Comparison of ENCODE assay signal across 8 cellular contexts in the genomic region with DNA sequence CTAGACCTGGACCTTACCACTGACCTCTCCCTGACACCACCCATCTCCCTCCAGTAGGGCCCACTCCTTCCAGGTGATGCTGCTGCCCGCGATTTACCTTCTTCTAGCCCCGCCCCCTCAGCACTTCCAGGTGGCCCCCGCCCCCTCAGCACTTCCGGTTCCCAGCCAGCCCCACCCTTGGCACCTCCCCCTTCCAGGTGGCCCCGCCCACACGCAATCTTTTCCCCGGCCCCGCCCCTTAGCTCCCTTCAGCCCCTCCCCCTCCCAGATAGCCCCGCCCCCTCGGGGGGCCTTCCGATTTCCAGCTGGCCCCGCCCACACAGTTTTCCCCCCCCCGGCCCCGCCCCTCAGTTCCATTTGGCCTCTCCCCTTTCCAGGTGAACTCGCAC. TPM values are rescaled to one million over a fixed set of nuclear protein-coding genes. Genes with fewer than 3 reads are reported as not detected.
DNase-seq lines count a peak whose midpoint lies in the region; ATAC-seq and TF ChIP-seq lines count a peak whose summit lies in the region.

No MANE protein-coding gene starts in this region.

- peak overlapping the region; percentile 99 for H3K27ac Mint-ChIP-seq in activated naive CD8-positive, alpha-beta T cell treated with anti-CD3 and anti-CD28 coated beads, Interleukin-2, amount 10 ng/mL, durations not matched to agents 7 days and 5 days
- H3K27ac Mint-ChIP-seq in progenitor cell of endocrine pancreas, result peak overlapping the region; percentile 98

- DNase-seq in MV-4-11 (lab: John Stamatoyannopoulos, UW) (peak; percentile 33), SW480 (ENCODE audit: low spot score) (peak; percentile 84), heart left ventricle (peak; percentile 54 to 89 (median 62)), progenitor cell of endocrine pancreas (ENCODE audit: low spot score, unreplicated experiment) (peak; percentile 82), ureter (ENCODE audit: low spot score) (peak; percentile 89)
- peak; percentile 95 for DNase-seq in activated naive CD8-positive, alpha-beta T cell treated with anti-CD3 and anti-CD28 coated beads, Interleukin-2, amount 10 ng/mL, durations not matched to agents 7 days and 5 days

- TF ChIP-seq CTCF in heart left ventricle (IDR thresholded peaks at IDR 0.05) (no peak), progenitor cell of endocrine pancreas (IDR thresholded peaks at IDR 0.05; ENCODE audit: unreplicated experiment) (peak; percentile 20)

- intact Hi-C loops in heart left ventricle (cut with DNase I), result no loop called here

- ATAC-seq in GM21786 (IDR thresholded peaks at IDR 0.05; ENCODE audit: unreplicated experiment) (peak; percentile 13), heart left ventricle (peak in 3 of 4 donors; percentile 18 to 51 (median 19))
- peak; percentile 7 for ATAC-seq in activated naive CD8-positive, alpha-beta T cell treated with anti-CD3 and anti-CD28 coated beads, Interleukin-2, amount 10 ng/mL, durations not matched to agents 7 days and 5 days (ENCODE audit: low read depth)

- peak overlapping the region; percentile 99 for H3K4me3 Mint-ChIP-seq in activated naive CD8-positive, alpha-beta T cell treated with anti-CD3 and anti-CD28 coated beads, Interleukin-2, amount 10 ng/mL, durations not matched to agents 7 days and 5 days
- H3K4me3 Mint-ChIP-seq in progenitor cell of endocrine pancreas (ENCODE audit: low read depth), result peak overlapping the region; percentile 94

- H3K9me3 ChIP-seq in BLaER1 (no peaks in the 10 kb centered on the region), heart left ventricle (no peaks in the 10 kb centered on the region)

- no peaks in the 10 kb centered on the region for H3K27me3 ChIP-seq in BLaER1
- no peaks in the 10 kb centered on the region for H3K27me3 ChIP-seq in heart left ventricle

- H3K4me1 Mint-ChIP-seq in activated naive CD8-positive, alpha-beta T cell treated with anti-CD3 and anti-CD28 coated beads, Interleukin-2, amount 10 ng/mL, durations not matched to agents 7 days and 5 days, result peaks cover 27% of the 10 kb centered on the region
- H3K4me1 Mint-ChIP-seq in progenitor cell of endocrine pancreas (ENCODE audit: low read depth), result peaks cover 12% of the 10 kb centered on the region

- peaks cover 28% of the 10 kb centered on the region for H3K36me3 Mint-ChIP-seq in activated naive CD8-positive, alpha-beta T cell treated with anti-CD3 and anti-CD28 coated beads, Interleukin-2, amount 10 ng/mL, durations not matched to agents 7 days and 5 days
- peaks cover 8% of the 10 kb centered on the region for H3K36me3 Mint-ChIP-seq in progenitor cell of endocrine pancreas (ENCODE audit: insufficient read depth)

- no peak for TF ChIP-seq POLR2A in heart left ventricle (IDR thresholded peaks at IDR 0.05)

- H4K20me1 ChIP-seq in BLaER1, result peaks cover 29% of the 10 kb centered on the region

- H3K9ac ChIP-seq in BLaER1, result peak overlapping the region; percentile 93

- 2 to 6% (median 4%) methylated on average over 10 to 16 of the region's 16 CpGs for WGBS in heart left ventricle, 4 donors

- no peaks in the 10 kb centered on the region for H3K9me3 Mint-ChIP-seq in activated naive CD8-positive, alpha-beta T cell treated with anti-CD3 and anti-CD28 coated beads, Interleukin-2, amount 10 ng/mL, durations not matched to agents 7 days and 5 days
- H3K9me3 Mint-ChIP-seq in progenitor cell of endocrine pancreas (ENCODE audit: low read depth), result no peaks in the 10 kb centered on the region

- POLR2A ChIA-PET in activated naive CD8-positive, alpha-beta T cell treated with anti-CD3 and anti-CD28 coated beads, Interleukin-2, amount 10 ng/mL, durations not matched to agents 7 days and 5 days (lab: Charles Lee), result interaction anchor here (0.6 to 3.5 kb wide), 8 partner anchors 15 to 1642 kb away, joined by 3 to 25 read pairs (median 4); partner anchors contain the start of genes CARD8, PLA2G4C, SYNGR4 and TMEM143

- peak overlapping the region; percentile 58 for H3K4me2 ChIP-seq in BLaER1

- H3K4me1 ChIP-seq in BLaER1, result peaks cover 66% of the 10 kb centered on the region
- H3K4me1 ChIP-seq in heart left ventricle, result peaks cover 0 to 20% (median 7%) of the 10 kb centered on the region in 12 donors

- H3K4me3 ChIP-seq in BLaER1, result peak overlapping the region; percentile 79
- H3K4me3 ChIP-seq in heart left ventricle, result peak overlapping the region; percentile 58 to 95 (median 79)

- H3K27ac ChIP-seq in BLaER1, result peak overlapping the region; percentile 97
- H3K27ac ChIP-seq in heart left ventricle, result peak overlapping the region in 11 of 12 donors; percentile 85 to 98 (median 94)

- H3K27me3 Mint-ChIP-seq in activated naive CD8-positive, alpha-beta T cell treated with anti-CD3 and anti-CD28 coated beads, Interleukin-2, amount 10 ng/mL, durations not matched to agents 7 days and 5 days, result no peaks in the 10 kb centered on the region
- H3K27me3 Mint-ChIP-seq in progenitor cell of endocrine pancreas, result no peaks in the 10 kb centered on the region

- H3K36me3 ChIP-seq in BLaER1, result peaks cover 28% of the 10 kb centered on the region
- peaks cover 0 to 25% (median 14%) of the 10 kb centered on the region in 9 donors for H3K36me3 ChIP-seq in heart left ventricle

RNA-seq across cellular contexts. Expression of gene LIG1, which starts 0.6 kb away (rescaled TPM):
- total RNA-seq in activated naive CD8-positive, alpha-beta T cell treated with anti-CD3 and anti-CD28 coated beads, Interleukin-2, amount 10 ng/mL, durations not matched to agents 7 days and 5 days, result 100 to 1,000 TPM; 158 to 168 TPM
- total RNA-seq in heart left ventricle, result 10 to 100 TPM in 1 of 9 donors, 1 to 10 TPM in 8; 2.1 to 16.5 (median 3.9) TPM
- 1 to 10 TPM; 4.3 to 4.4 TPM for polyA plus RNA-seq in heart left ventricle
- 90.4 and 91.0 TPM in 2 replicates for total RNA-seq in progenitor cell of endocrine pancreas
- total RNA-seq in ureter, result 25.5 TPM

RNA-seq across cellular contexts. Expression of gene ZSWIM9, which starts 0.9 kb away (rescaled TPM):
- total RNA-seq in activated naive CD8-positive, alpha-beta T cell treated with anti-CD3 and anti-CD28 coated beads, Interleukin-2, amount 10 ng/mL, durations not matched to agents 7 days and 5 days, result 10 to 100 TPM; 10.2 to 13.3 TPM
- total RNA-seq in heart left ventricle (1 to 10 TPM; 2.2 to 7.7 (median 6.2) TPM), progenitor cell of endocrine pancreas (10.3 and 11.8 TPM in 2 replicates), ureter (5.2 TPM)
- 1 to 10 TPM; 5.8 to 7.4 TPM for polyA plus RNA-seq in heart left ventricle

RNA-seq across cellular contexts. Expression of gene PLA2G4C, which starts 59.0 kb away (rescaled TPM):
- under 1 TPM; 0.65 to 0.72 TPM for total RNA-seq in activated naive CD8-positive, alpha-beta T cell treated with anti-CD3 and anti-CD28 coated beads, Interleukin-2, amount 10 ng/mL, durations not matched to agents 7 days and 5 days
- total RNA-seq in heart left ventricle (10 to 100 TPM; 16.6 to 71.5 (median 41.6) TPM), progenitor cell of endocrine pancreas (0.26 and 0.93 TPM in 2 replicates), ureter (11.5 TPM)
- 10 to 100 TPM; 11.0 to 39.0 TPM for polyA plus RNA-seq in heart left ventricle

Comparison
In these comparisons a context has a peak if more than half of its experiments do, and no peak if none do; other contexts are left out.
1. Peak in every context shown above with its lines: DNase-seq, ATAC-seq, H3K4me3 ChIP-seq and H3K27ac ChIP-seq.
2. DNase-seq: peak in every context shown above with its lines; median percentile 95 in activated naive CD8-positive, alpha-beta T cell treated with anti-CD3 and anti-CD28 coated beads, Interleukin-2, amount 10 ng/mL, durations not matched to agents 7 days and 5 days; 89 in ureter; 84 in SW480; 82 in progenitor cell of endocrine pancreas; 62 in heart left ventricle; 33 in MV-4-11.